ENCODE assay signal across 9 cellular contexts in the genomic region with DNA sequence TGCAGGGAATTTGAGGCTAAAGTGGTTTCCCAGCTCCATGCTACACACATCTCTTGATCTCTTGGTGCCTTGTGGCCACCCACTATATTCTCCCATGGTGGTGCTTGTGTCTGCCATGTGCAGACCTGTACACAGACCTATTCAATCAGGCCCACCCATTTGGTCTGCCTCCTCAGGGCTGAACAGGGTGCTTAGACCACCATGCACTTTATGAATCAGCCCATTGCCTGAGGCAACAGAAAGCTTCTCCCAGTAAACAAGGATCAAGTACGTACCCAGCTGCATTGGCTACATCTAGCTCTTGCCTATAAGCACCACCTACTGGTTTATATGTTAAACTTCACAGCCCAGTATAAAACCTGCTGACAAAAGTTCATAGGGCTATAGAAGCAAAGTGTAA.
DNase-seq lines count a peak whose midpoint lies in the region; ATAC-seq and TF ChIP-seq lines count a peak whose summit lies in the region.
"Had no signal": no experiment of that assay in that cellular context is flagged by ENCODE, and none has a peak within 500 bp of the region (broad histone marks: within the 10 kb centered on the region; RNA-seq: fewer than 3 reads in every experiment).

No MANE protein-coding gene starts in this region.

- H2AFZ ChIP-seq in IMR-90 (replicated peaks; ENCODE audit: low read length, poor library complexity) = no peak overlapping the region

- in situ Hi-C loops in IMR-90 (cut with MboI; ENCODE audit: low sequenced_read_pairs) = loop anchor here (5.0 kb wide), 1 partner anchor 1332 kb away; no protein-coding TSS in a partner anchor

- no peak overlapping the region for H3K23ac ChIP-seq in IMR-90 (ENCODE audit: low read depth, low read length)

- no peak overlapping the region for H4K8ac ChIP-seq in IMR-90 (ENCODE audit: low read depth in 2 of 2, low read length in 2 of 2)

- H3K9me1 ChIP-seq in IMR-90 (ENCODE audit: insufficient read depth, low read length) = no peaks in the 10 kb centered on the region

- H2BK15ac ChIP-seq in IMR-90 (ENCODE audit: low read depth, low read length) = no peak overlapping the region

- peak; percentile 70 for TF ChIP-seq RAD21 in IMR-90 (IDR thresholded peaks at IDR 0.05; ENCODE audit: low read length)

- no TSS peak for BruUV-seq in IMR-90 (replicated peaks; lab: Mats Ljungman, UMichigan)

- no peak overlapping the region for H4K91ac ChIP-seq in IMR-90 (ENCODE audit: insufficient read depth, low read depth, low read length)

- H3K4ac ChIP-seq in IMR-90 (ENCODE audit: low read depth, low read length) = no peak overlapping the region

- H3K27me3 ChIP-seq in IMR-90 (ENCODE audit: control insufficient read depth, insufficient read depth, low read length) = no peaks in the 10 kb centered on the region
- H3K27me3 ChIP-seq in effector memory CD4-positive, alpha-beta T cell (replicated peaks; ENCODE audit: control insufficient read depth, insufficient read depth, low read length, poor library complexity, severe bottlenecking) = no peaks in the 10 kb centered on the region

- H3K4me1 ChIP-seq in IMR-90 (ENCODE audit: control insufficient read depth, insufficient read depth, low read length) = no peaks in the 10 kb centered on the region
- H3K4me1 ChIP-seq in effector memory CD4-positive, alpha-beta T cell (ENCODE audit: control insufficient read depth, insufficient read depth, low read length, poor library complexity, severe bottlenecking) = no peaks in the 10 kb centered on the region

- no peak overlapping the region for H2BK120ac ChIP-seq in IMR-90 (ENCODE audit: low read depth, low read length)

- no CpG with 5 or more reads among the region's 1 CpG for WGBS in IMR-90 (ENCODE audit: extremely low coverage in 2 of 2, insufficient read length in 1 of 2), 2 experiments

- no peak overlapping the region for H2BK20ac ChIP-seq in IMR-90 (ENCODE audit: low read depth, low read length)

- H3K36me3 ChIP-seq in IMR-90 (ENCODE audit: control insufficient read depth, insufficient read depth, low read length) = no peaks in the 10 kb centered on the region
- H3K36me3 ChIP-seq in effector memory CD4-positive, alpha-beta T cell (ENCODE audit: control insufficient read depth, insufficient read depth, low read length) = no peaks in the 10 kb centered on the region

- no peaks in the 10 kb centered on the region for H4K20me1 ChIP-seq in IMR-90 (ENCODE audit: insufficient read depth, low read length)

- TF ChIP-seq POLR2A in IMR-90 (IDR thresholded peaks at IDR 0.05; ENCODE audit: low read depth, low read length) = no peak

- no peaks in the 10 kb centered on the region for H3K79me1 ChIP-seq in IMR-90 (ENCODE audit: low read depth in 1 of 2, low read length in 2 of 2)

- H3K56ac ChIP-seq in IMR-90 (ENCODE audit: extremely low read depth, insufficient read depth, low read length) = no peak overlapping the region

- H3K9me3 ChIP-seq in IMR-90 (ENCODE audit: control insufficient read depth, insufficient read depth, low read length) = no peaks in the 10 kb centered on the region
- no peaks in the 10 kb centered on the region for H3K9me3 ChIP-seq in effector memory CD4-positive, alpha-beta T cell (ENCODE audit: control insufficient read depth, low read length)

- H2AK9ac ChIP-seq in IMR-90 (replicated peaks; ENCODE audit: low read depth, low read length, poor library complexity) = no peak overlapping the region

- no peak overlapping the region for H3K18ac ChIP-seq in IMR-90 (ENCODE audit: low read depth, low read length)

- H2AK5ac ChIP-seq in IMR-90 (ENCODE audit: low read depth, low read length) = peak overlapping the region; percentile 16; the same call in 1 of the 2 replicates

- no peak overlapping the region for H3K4me2 ChIP-seq in IMR-90 (ENCODE audit: low read depth, low read length)

- intact Hi-C loops in IMR-90 (cut with micrococcal nuclease) = loop anchor here (1.0 to 10.0 kb wide), 4 partner anchors 147 to 1331 kb away; no protein-coding TSS in a partner anchor

- TF ChIP-seq CTCF in C4-2B (conservative IDR thresholded peaks at IDR 0.05) (peak; percentile 48), IMR-90 (conservative IDR thresholded peaks at IDR 0.05; ENCODE audit: low read depth, low read length) (peak; percentile 61), GM10248 (IDR thresholded peaks at IDR 0.05; ENCODE audit: control extremely low read depth, extremely low read depth, low read depth, missing control alignments) (no peak)

- POLR2A ChIA-PET in IMR-90 (lab: Charles Lee; ENCODE audit: unreplicated experiment) = no interaction called here
- POLR2A ChIA-PET in GM10248 (lab: Yijun Ruan, JAX) = no interaction called here

- no peak overlapping the region for H3K14ac ChIP-seq in IMR-90 (replicated peaks; ENCODE audit: low read depth, low read length)

- H4K5ac ChIP-seq in IMR-90 (ENCODE audit: low read depth, low read length) = no peak overlapping the region

- DNase-seq in IMR-90 = peak; percentile 70
- DNase-seq in T1000 (lab: John Stamatoyannopoulos, UW) = peak; percentile 6
- DNase-seq in iPS-NIHi11 (ENCODE audit: low spot score) = peak; percentile 19
- DNase-seq in effector memory CD4-positive, alpha-beta T cell = no peak
- no peak for DNase-seq in GM10248 (ENCODE audit: extremely low spot score)
- no peak for DNase-seq in 8988T
- DNase-seq: activated B cell treated with CpG ODN at 0.5 μM for 24 hours had no signal

- dilution Hi-C loops in IMR-90 (cut with HindIII; ENCODE audit: low sequenced_read_pairs, unreplicated experiment) = no loop called here

- no peak overlapping the region for H2BK5ac ChIP-seq in IMR-90 (ENCODE audit: low read depth, low read length, poor library complexity, severe bottlenecking)

- peak; percentile 93 for ATAC-seq in IMR-90 (ENCODE audit: low read depth)
- no peak for ATAC-seq in HG02763 (IDR thresholded peaks at IDR 0.05; ENCODE audit: unreplicated experiment)

- CTCF ChIA-PET in IMR-90 (lab: Yijun Ruan, JAX) = interaction anchor here (0.7 to 1.4 kb wide), 6 partner anchors 12 to 1333 kb away, joined by 3 to 7 read pairs (median 3); no protein-coding TSS in a partner anchor
- CTCF ChIA-PET in GM10248 (lab: Yijun Ruan, JAX) = interaction anchor here (1.2 kb wide), 1 partner anchor 10 kb away, joined by 3 read pairs; no protein-coding TSS in a partner anchor

- no peak overlapping the region for H3K9ac ChIP-seq in IMR-90 (ENCODE audit: low read depth, low read length)

- H3K4me3 ChIP-seq in IMR-90 (ENCODE audit: insufficient read depth, low read depth, low read length) = no peak overlapping the region
- no peak overlapping the region for H3K4me3 ChIP-seq in effector memory CD4-positive, alpha-beta T cell (ENCODE audit: insufficient read depth, low read depth, low read length, poor library complexity, severe bottlenecking)

- H3K27ac ChIP-seq in C4-2B = no peak overlapping the region
- H3K27ac ChIP-seq in IMR-90 (ENCODE audit: insufficient read depth, low read length) = no peak overlapping the region
- no peak overlapping the region for H3K27ac ChIP-seq in effector memory CD4-positive, alpha-beta T cell (ENCODE audit: insufficient read depth, low read length, poor library complexity, severe bottlenecking)

TF ChIP-seq in IMR-90, 13 proteins besides CTCF, POLR2A, EP300 and RAD21:
- peak; percentile 44 for TF ChIP-seq SMC3 (IDR thresholded peaks at IDR 0.05; ENCODE audit: low read depth, low read length)
- no peak for TF ChIP-seq MXI1 (IDR thresholded peaks at IDR 0.05; ENCODE audit: borderline replicate concordance, low read depth, low read length)

Comparison
In these comparisons a context has a peak if more than half of its experiments do, and no peak if none do; other contexts are left out.
1. DNase-seq: peak in IMR-90 (single experiment), T1000 (single experiment) and iPS-NIHi11 (single experiment); none in effector memory CD4-positive, alpha-beta T cell (0 of 3), GM10248 (single experiment) and 8988T (single experiment).